Comparison of ENCODE assay signal across 19 cellular contexts in the genomic region with DNA sequence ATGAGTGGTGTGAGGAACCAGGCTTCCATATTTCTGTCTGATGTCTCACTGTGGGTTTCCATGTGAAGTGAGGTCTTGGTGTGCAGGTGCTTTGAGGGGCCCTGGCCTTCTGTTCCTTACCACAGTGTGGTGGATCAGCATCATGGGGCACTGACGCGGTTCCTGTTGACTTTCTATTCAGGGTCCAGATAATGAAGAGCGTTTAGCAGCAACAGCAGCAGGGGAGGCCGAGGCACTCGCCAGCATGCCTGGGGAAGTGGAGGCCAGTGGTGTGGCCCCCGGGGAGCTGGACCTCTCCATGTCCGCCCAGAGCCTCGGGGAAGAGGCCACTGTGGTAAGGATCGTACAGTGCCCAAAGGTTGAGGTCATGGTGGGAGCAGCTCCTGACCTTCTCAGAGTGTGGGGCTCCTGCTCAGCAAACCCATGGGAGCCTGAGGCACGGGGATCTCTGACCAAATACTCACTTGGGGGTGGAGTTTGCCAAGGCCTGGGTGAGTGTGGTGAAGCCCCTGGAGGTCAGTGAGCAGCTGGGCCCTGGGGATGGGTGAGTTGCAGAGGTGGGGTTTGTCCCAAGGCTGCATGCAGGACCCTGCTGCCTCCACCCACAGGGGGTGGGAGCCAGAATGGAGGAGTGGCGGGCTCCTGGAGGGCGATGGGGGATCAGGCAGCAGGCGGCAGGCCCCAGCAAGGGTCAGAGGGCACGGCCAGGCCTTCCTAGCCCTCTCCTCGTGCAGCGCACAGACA.
DNase-seq lines count a peak whose midpoint lies in the region; ATAC-seq and TF ChIP-seq lines count a peak whose summit lies in the region.
"Had no signal": no experiment of that assay in that cellular context is flagged by ENCODE, and none has a peak within 500 bp of the region (broad histone marks: within the 10 kb centered on the region; RNA-seq: fewer than 3 reads in every experiment).

No MANE protein-coding gene starts in this region.

- WGBS in neuronal stem cell (ENCODE audit: extremely low coverage in 2 of 2, insufficient read length in 2 of 2, insufficient replicate concordance in 1 of 2), 2 donors: no CpG with 5 or more reads among the region's 16 CpGs

- no peaks in the 10 kb centered on the region for H3K79me1 ChIP-seq in neuronal stem cell (ENCODE audit: low read depth, low read length)

- H3K4ac ChIP-seq in neuronal stem cell (ENCODE audit: low read length): no peak overlapping the region

- ATAC-seq in stimulated activated naive CD8-positive, alpha-beta T cell treated with anti-CD3 and anti-CD28 coated beads, Interleukin-15, amount 100 ng/mL, for 72 hours: peak; percentile 54
- no peak for ATAC-seq in stimulated activated naive CD8-positive, alpha-beta T cell treated with anti-CD3 and anti-CD28 coated beads, Interleukin-15, Interleukin-2, amounts not matched to agents 100 U/mL and 50 U/mL, for 24 hours
- ATAC-seq in HG02588 (IDR thresholded peaks at IDR 0.05; ENCODE audit: unreplicated experiment): no peak

- intact Hi-C loops in vagina (cut with DNase I): no loop called here

- H2BK120ac ChIP-seq in neuronal stem cell (ENCODE audit: low read depth, low read length): no peak overlapping the region

- H3K27me3 ChIP-seq in neuronal stem cell (ENCODE audit: control insufficient read depth in 3 of 3, insufficient read depth in 3 of 3, low read depth in 1 of 3, low read length in 3 of 3) (no peaks in the 10 kb centered on the region), vagina (no peaks in the 10 kb centered on the region)
- H3K27me3 ChIP-seq: SJSA1 had no signal

- no peak overlapping the region for H3K27ac ChIP-seq in neuronal stem cell (replicated peaks; ENCODE audit: low read length)
- H3K27ac ChIP-seq in vagina: no peak overlapping the region
- H3K27ac ChIP-seq: BLaER1 treated with 17β-estradiol and CSF1 and Interleukin-3, amounts not matched to agents 10 nM and 100 nM; KMS-11; PC-9; SJSA1 had no signal

- H2BK15ac ChIP-seq in neuronal stem cell (ENCODE audit: low read length): peak overlapping the region; percentile 93

- H2BK5ac ChIP-seq in neuronal stem cell (ENCODE audit: low read length): peak overlapping the region; percentile 47

- H3K4me2 ChIP-seq in neuronal stem cell (ENCODE audit: insufficient read depth, low read length, poor library complexity, severe bottlenecking): no peak overlapping the region
- H3K4me2 ChIP-seq: BLaER1 treated with 17β-estradiol and CSF1 and Interleukin-3, amounts not matched to agents 10 nM and 100 nM; KMS-11; PC-9 had no signal

- H3K14ac ChIP-seq in neuronal stem cell (ENCODE audit: low read length): peak overlapping the region; percentile 21

- H3K18ac ChIP-seq in neuronal stem cell (ENCODE audit: low read length): peak overlapping the region; percentile 83

- TF ChIP-seq POLR2A in vagina (IDR thresholded peaks at IDR 0.05): no peak

- H2AK5ac ChIP-seq in neuronal stem cell (ENCODE audit: low read depth, low read length): peak overlapping the region; percentile 74

- peak overlapping the region; percentile 43 for H3K23ac ChIP-seq in neuronal stem cell (ENCODE audit: low read depth, low read length, poor library complexity)

- no peak overlapping the region for H2AFZ ChIP-seq in neuronal stem cell (ENCODE audit: low read length)
- H2AFZ ChIP-seq: PC-9 had no signal

- no peak for TF ChIP-seq CTCF in vagina (IDR thresholded peaks at IDR 0.05)

- H3K4me3 ChIP-seq in neuronal stem cell (ENCODE audit: low read length in 2 of 2) (no peak overlapping the region), vagina (no peak overlapping the region)
- H3K4me3 ChIP-seq: BLaER1 treated with 17β-estradiol and CSF1 and Interleukin-3, amounts not matched to agents 10 nM and 100 nM; PC-9; SJSA1 had no signal

- H3K4me1 Mint-ChIP-seq in stimulated activated naive CD8-positive, alpha-beta T cell treated with anti-CD3 and anti-CD28 coated beads, Interleukin-15, amount 100 ng/mL, for 72 hours: peaks cover 15% of the 10 kb centered on the region

- no peak overlapping the region for H3K9ac ChIP-seq in neuronal stem cell (ENCODE audit: low read depth, low read length, poor library complexity)
- H3K9ac ChIP-seq: BLaER1 treated with 17β-estradiol and CSF1 and Interleukin-3, amounts not matched to agents 10 nM and 100 nM; KMS-11 had no signal

- peak overlapping the region; percentile 49 for H2BK12ac ChIP-seq in neuronal stem cell (ENCODE audit: low read length)

- H3K4me1 ChIP-seq in neuronal stem cell (ENCODE audit: control insufficient read depth in 2 of 2, insufficient read depth in 1 of 2, low read depth in 1 of 2, low read length in 2 of 2): peaks cover 0 to 13% of the 10 kb centered on the region in 2 donors
- no peaks in the 10 kb centered on the region for H3K4me1 ChIP-seq in vagina
- H3K4me1 ChIP-seq: SJSA1 had no signal

- H3K4me3 Mint-ChIP-seq in stimulated activated naive CD8-positive, alpha-beta T cell treated with anti-CD3 and anti-CD28 coated beads, Interleukin-15, amount 100 ng/mL, for 72 hours: no peak overlapping the region
- H3K4me3 Mint-ChIP-seq: CD8-positive, alpha-beta memory T cell had no signal

- no peaks in the 10 kb centered on the region for H3K9me3 ChIP-seq in neuronal stem cell (replicated peaks in 1 of 2; ENCODE audit: control insufficient read depth in 2 of 2, insufficient read depth in 1 of 2, low read depth in 1 of 2, low read length in 2 of 2)
- H3K9me3 ChIP-seq in vagina: no peaks in the 10 kb centered on the region
- H3K9me3 ChIP-seq: SJSA1 had no signal

- H4K8ac ChIP-seq in neuronal stem cell (ENCODE audit: low read depth, low read length): no peak overlapping the region

- no peak overlapping the region for H4K91ac ChIP-seq in neuronal stem cell (ENCODE audit: low read depth, low read length, poor library complexity)

- no peaks in the 10 kb centered on the region for H3K27me3 Mint-ChIP-seq in stimulated activated naive CD8-positive, alpha-beta T cell treated with anti-CD3 and anti-CD28 coated beads, Interleukin-15, amount 100 ng/mL, for 72 hours

- H3K36me3 ChIP-seq in neuronal stem cell (replicated peaks in 1 of 2; ENCODE audit: control insufficient read depth in 2 of 2, insufficient read depth in 2 of 2, low read length in 2 of 2) (no peaks in the 10 kb centered on the region), vagina (peaks cover 0 to 10% of the 10 kb centered on the region in 2 donors)
- H3K36me3 ChIP-seq: SJSA1 had no signal

- peak overlapping the region in 1 of 2 donors; percentile 43 for H3K27ac Mint-ChIP-seq in stimulated activated naive CD8-positive, alpha-beta T cell treated with anti-CD3 and anti-CD28 coated beads, Interleukin-15, amount 100 ng/mL, for 72 hours

- H3K9me3 Mint-ChIP-seq in stimulated activated naive CD8-positive, alpha-beta T cell treated with anti-CD3 and anti-CD28 coated beads, Interleukin-15, amount 100 ng/mL, for 72 hours: peaks cover 1 to 2% of the 10 kb centered on the region in 2 donors

- DNase-seq in stimulated activated naive CD8-positive, alpha-beta T cell treated with anti-CD3 and anti-CD28 coated beads, Interleukin-15, amount 100 ng/mL, for 72 hours: no peak
- no peak for DNase-seq in stimulated activated naive CD8-positive, alpha-beta T cell treated with anti-CD3 and anti-CD28 coated beads, Interleukin-15, Interleukin-2, amounts not matched to agents 100 U/mL and 50 U/mL, for 24 hours
- DNase-seq in ecto neural progenitor cell (ENCODE audit: low spot score): peak; percentile 36
- DNase-seq in neuronal stem cell (ENCODE audit: low spot score): no peak
- DNase-seq in vagina (ENCODE audit: extremely low spot score in 2 of 2): peak; percentile 77 to 81
- no peak for DNase-seq in stimulated activated CD4-positive, alpha-beta T cell treated with anti-CD3 and anti-CD28 coated beads, Interleukin-15, amount 100 ng/mL, for 24 hours
- DNase-seq in NCI-H2081 treated with DMSO at 0.1 percent for 48 hours (lab: John Stamatoyannopoulos, UW): no peak
- DNase-seq: CD8-positive, alpha-beta memory T cell; DMS53; MV-4-11; NCI-H1417; NCI-H187; NCI-H226; NCI-H524 treated with DMSO at 0.1 percent for 48 hours; PC-9 had no signal

Comparison
In these comparisons a context has a peak if more than half of its experiments do, and no peak if none do; other contexts are left out.
1. DNase-seq: peak in ecto neural progenitor cell (single experiment) and vagina (2 of 2); none in stimulated activated naive CD8-positive, alpha-beta T cell treated with anti-CD3 and anti-CD28 coated beads, Interleukin-15, amount 100 ng/mL, for 72 hours (0 of 2), stimulated activated naive CD8-positive, alpha-beta T cell treated with anti-CD3 and anti-CD28 coated beads, Interleukin-15, Interleukin-2, amounts not matched to agents 100 U/mL and 50 U/mL, for 24 hours (single experiment), neuronal stem cell (single experiment), stimulated activated CD4-positive, alpha-beta T cell treated with anti-CD3 and anti-CD28 coated beads, Interleukin-15, amount 100 ng/mL, for 24 hours (single experiment) and NCI-H2081 treated with DMSO at 0.1 percent for 48 hours (single experiment).